Comparison of ENCODE assay signal across 12 cellular contexts in the genomic region with DNA sequence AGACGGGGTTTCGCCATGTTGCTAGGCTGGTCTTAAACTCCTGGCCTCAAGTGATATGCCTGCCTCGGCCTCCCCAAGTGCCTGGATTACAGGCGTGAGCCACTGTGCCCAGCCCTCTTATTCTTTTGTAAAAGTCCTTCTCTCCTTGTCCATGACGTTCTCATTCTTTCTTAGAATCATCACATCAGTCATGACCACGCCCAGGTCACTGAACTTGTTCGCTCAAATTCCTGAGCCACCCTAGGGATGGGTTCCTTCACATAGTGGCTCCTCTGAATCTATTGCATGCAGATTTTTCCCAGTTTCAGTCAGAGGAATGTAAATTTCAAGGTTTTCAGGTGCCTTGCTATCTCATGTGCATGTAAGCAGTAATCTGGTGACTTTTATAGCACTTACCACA. TPM values are rescaled to one million over a fixed set of nuclear protein-coding genes. Genes with fewer than 3 reads are reported as not detected.
DNase-seq lines count a peak whose midpoint lies in the region; ATAC-seq and TF ChIP-seq lines count a peak whose summit lies in the region.
"Had no signal": no experiment of that assay in that cellular context is flagged by ENCODE, and none has a peak within 500 bp of the region (broad histone marks: within the 10 kb centered on the region; RNA-seq: fewer than 3 reads in every experiment).

No MANE protein-coding gene starts in this region.

- H3K36me3 ChIP-seq in GM23248 (ENCODE audit: low read depth) (no peaks in the 10 kb centered on the region; the same call in 1 of the 2 replicates), SJSA1 (peaks cover 12% of the 10 kb centered on the region), smooth muscle cell (ENCODE audit: low read depth) (no peaks in the 10 kb centered on the region)
- H3K36me3 ChIP-seq: upper lobe of left lung had no signal

- no peaks in the 10 kb centered on the region for H4K20me1 ChIP-seq in GM23248 (ENCODE audit: insufficient read depth)
- H4K20me1 ChIP-seq in smooth muscle cell (ENCODE audit: low read depth), result no peaks in the 10 kb centered on the region

- H3K9me2 ChIP-seq in GM23248 (ENCODE audit: insufficient read depth), result no peaks in the 10 kb centered on the region

- DNase-seq in GM23248, result peak; percentile 17
- DNase-seq in SJSA1 (ENCODE audit: low read depth in 1 of 2, low spot score in 2 of 2), result peak; percentile 23 to 52
- peak; percentile 26 for DNase-seq in glomerular visceral epithelial cell (ENCODE audit: extremely low spot score)
- DNase-seq in smooth muscle cell (lab: John Stamatoyannopoulos, UW; ENCODE audit: unreplicated experiment), result no peak
- no peak for DNase-seq in NCI-H2081 treated with DMSO at 0.1 percent for 48 hours (lab: John Stamatoyannopoulos, UW)
- no peak for DNase-seq in DMS153 treated with DMSO at 0.1 percent for 48 hours (lab: John Stamatoyannopoulos, UW; ENCODE audit: unreplicated experiment)
- DNase-seq: caudate nucleus, DND-41, left ventricle myocardium superior, NCI-H2029 treated with DMSO at 0.1 percent for 48 hours, upper lobe of left lung had no signal

- peaks cover 23% of the 10 kb centered on the region for H3F3A ChIP-seq in GM23248 (ENCODE audit: insufficient read depth)
- no peaks in the 10 kb centered on the region for H3F3A ChIP-seq in smooth muscle cell (ENCODE audit: low read depth)

- H3K9ac ChIP-seq in GM23248, result no peak overlapping the region
- H3K9ac ChIP-seq in smooth muscle cell (ENCODE audit: low read depth), result no peak overlapping the region

- no peaks in the 10 kb centered on the region for H3K27me3 ChIP-seq in GM23248 (replicated peaks; ENCODE audit: insufficient read depth)
- no peaks in the 10 kb centered on the region for H3K27me3 ChIP-seq in SJSA1 (replicated peaks)
- H3K27me3 ChIP-seq in smooth muscle cell (ENCODE audit: low read depth), result no peaks in the 10 kb centered on the region
- H3K27me3 ChIP-seq: upper lobe of left lung had no signal

- 91 to 93% methylated on average over 7 of the region's 7 CpGs for WGBS in GM23248 (ENCODE audit: low coverage in 1 of 2, low lambda C conversion rate in 2 of 2, missing lambda C conversion rate in 2 of 2), 2 experiments
- 91% methylated on average over 7 of the region's 7 CpGs for WGBS in smooth muscle cell (ENCODE audit: low lambda C conversion rate)

- peaks cover 92% of the 10 kb centered on the region for H3K79me2 ChIP-seq in GM23248 (ENCODE audit: insufficient read depth)
- peaks cover 89% of the 10 kb centered on the region for H3K79me2 ChIP-seq in smooth muscle cell (ENCODE audit: low read depth)

- H3K27ac ChIP-seq in GM23248, result no peak overlapping the region
- peak overlapping the region; percentile 61 for H3K27ac ChIP-seq in SJSA1
- H3K27ac ChIP-seq in smooth muscle cell (ENCODE audit: low read depth), result peak overlapping the region; percentile 21
- H3K27ac ChIP-seq: upper lobe of left lung had no signal

- no peak for ATAC-seq in GM18517 (IDR thresholded peaks at IDR 0.05; ENCODE audit: unreplicated experiment)
- ATAC-seq: left ventricle myocardium superior had no signal

- H3K9me3 ChIP-seq in GM23248 (ENCODE audit: low read depth) (no peaks in the 10 kb centered on the region), SJSA1 (replicated peaks) (no peaks in the 10 kb centered on the region; the same call in 1 of the 2 replicates), smooth muscle cell (replicated peaks; ENCODE audit: low read depth) (no peaks in the 10 kb centered on the region)
- H3K9me3 ChIP-seq: upper lobe of left lung had no signal

- TF ChIP-seq CTCF in smooth muscle cell (IDR thresholded peaks at IDR 0.05; ENCODE audit: borderline replicate concordance, insufficient read depth, poor library complexity, severe bottlenecking), result no peak

- H2AFZ ChIP-seq in GM23248 (no peak overlapping the region), smooth muscle cell (ENCODE audit: low read depth) (no peak overlapping the region)

- H3K4me1 ChIP-seq in GM23248 (ENCODE audit: insufficient read depth), result peaks cover 55% of the 10 kb centered on the region
- peaks cover 54% of the 10 kb centered on the region for H3K4me1 ChIP-seq in SJSA1 (replicated peaks)
- H3K4me1 ChIP-seq in smooth muscle cell (ENCODE audit: low read depth), result peaks cover 20% of the 10 kb centered on the region

- H3K4me2 ChIP-seq in GM23248 (ENCODE audit: unreplicated experiment) (no peak overlapping the region), smooth muscle cell (no peak overlapping the region)

- H3K4me3 ChIP-seq in GM23248, result no peak overlapping the region
- no peak overlapping the region for H3K4me3 ChIP-seq in SJSA1
- no peak overlapping the region for H3K4me3 ChIP-seq in smooth muscle cell
- H3K4me3 ChIP-seq: upper lobe of left lung had no signal

- in situ Hi-C loops in GM23248 (cut with MboI), result no loop called here

RNA-seq across cellular contexts. Expression of a gene that starts 15.7 kb away (rescaled TPM):
- total RNA-seq in GM23248 (2014; rRNA removed; shearing (Covaris generic)), result 35.9 and 37.6 TPM in 2 replicates
- polyA plus RNA-seq in GM23248 (2016; fragmentation: Nextera tagmentation; extraction: Ambion mirVana) (32.1 and 32.8 TPM in 2 replicates), smooth muscle cell (6.8 and 7.4 TPM in 2 replicates)
- 29.2 and 30.3 TPM in 2 replicates for total RNA-seq in SJSA1 (2014; rRNA removed; shearing (Covaris generic))
- total RNA-seq in smooth muscle cell, result 9.3 and 9.8 TPM in 2 replicates

Comparison
In these comparisons a context has a peak if more than half of its experiments do, and no peak if none do; other contexts are left out.
1. DNase-seq: peak in GM23248 (single experiment), SJSA1 (2 of 2) and glomerular visceral epithelial cell (single experiment); none in smooth muscle cell (single experiment), NCI-H2081 treated with DMSO at 0.1 percent for 48 hours (single experiment) and DMS153 treated with DMSO at 0.1 percent for 48 hours (single experiment).